21 cellular contexts compared by ENCODE assay signal in the genomic region with DNA sequence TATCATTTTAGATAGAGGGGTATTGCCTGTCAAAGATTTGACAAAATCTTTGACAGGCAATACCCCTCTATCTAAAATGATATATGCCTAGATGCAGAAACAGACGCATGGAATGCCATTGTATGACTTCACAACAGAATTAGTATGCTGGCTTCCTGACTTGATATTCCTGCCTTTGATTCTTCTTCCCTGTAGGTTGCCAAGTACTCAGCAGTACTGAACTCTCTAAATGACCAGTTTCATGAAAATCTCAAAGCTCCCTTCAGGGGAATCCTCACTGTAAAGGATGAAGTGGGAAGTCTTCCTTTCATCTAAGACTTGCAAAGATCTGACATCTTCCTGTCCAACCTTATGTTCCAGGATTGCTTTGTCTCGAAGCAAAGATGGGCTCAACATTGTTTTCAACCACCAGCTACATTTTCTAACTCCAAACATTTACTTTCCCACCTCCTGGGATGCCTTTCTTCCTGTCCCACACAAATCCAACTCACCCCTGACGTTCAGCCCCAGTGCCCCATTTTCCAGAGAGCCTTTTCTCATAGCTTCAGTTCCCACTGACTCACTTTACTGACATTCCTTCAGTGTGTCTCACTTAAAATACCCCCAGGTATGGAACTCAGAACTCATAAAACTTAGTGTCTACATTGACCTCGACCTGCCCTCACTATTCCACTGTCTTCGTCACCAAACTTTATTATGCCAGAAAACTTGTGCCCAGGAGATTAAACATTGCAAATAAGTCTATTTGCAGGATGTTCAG.
DNase-seq lines count a peak whose midpoint lies in the region; ATAC-seq, FAIRE-seq and TF ChIP-seq lines count a peak whose summit lies in the region.
"Had no signal": no experiment of that assay in that cellular context is flagged by ENCODE, and none has a peak within 500 bp of the region (broad histone marks: within the 10 kb centered on the region; RNA-seq: fewer than 3 reads in every experiment).

No MANE protein-coding gene starts in this region.

- DNase-seq in AG09309 (ENCODE audit: low read depth) = peak; percentile 17
- peak; percentile 1 for DNase-seq in LHCN-M2 (ENCODE audit: low read depth)
- peak; percentile 17 for DNase-seq in astrocyte of the hippocampus (ENCODE audit: low read depth, low spot score)
- peak; percentile 81 for DNase-seq in kidney epithelial cell (ENCODE audit: low read depth)
- no peak for DNase-seq in activated CD8-positive, alpha-beta memory T cell treated with anti-CD3 and anti-CD28 coated beads for 24 hours
- DNase-seq in activated CD4-positive, alpha-beta T cell treated with anti-CD3 and anti-CD28 coated beads, Interleukin-2, amount 10 ng/mL, durations not matched to agents 24 days and 14 days = no peak
- DNase-seq in H54 (ENCODE audit: insufficient read length, low spot score) = no peak
- DNase-seq: activated CD4-positive, alpha-beta T cell treated with anti-CD3 and anti-CD28 coated beads, Interleukin-2, amount 50 U/mL, for 48 hours; activated effector memory CD4-positive, alpha-beta T cell treated with anti-CD3 and anti-CD28 coated beads, Interleukin-2, amount 50 U/mL, for 16 hours; mucosa of descending colon; MV-4-11; NCI-H345; nephron progenitor cell; PC-9; right lobe of liver had no signal

- TF ChIP-seq POLR2A in H54 (IDR thresholded peaks at IDR 0.05; ENCODE audit: low read depth, low read length) = no peak

- H3K4me1 Mint-ChIP-seq in activated CD4-positive, alpha-beta T cell treated with anti-CD3 and anti-CD28 coated beads, Interleukin-2, amount 10 ng/mL, durations not matched to agents 24 days and 14 days = no peaks in the 10 kb centered on the region
- H3K4me1 Mint-ChIP-seq: nephron progenitor cell had no signal

- FAIRE-seq in H54 (lab: Jason Lieb, UNC) = no peak
- FAIRE-seq: endometrium, K562 had no signal

- H3K4me3 ChIP-seq in AG09309 (ENCODE audit: control insufficient read depth, low read depth, low read length) = no peak overlapping the region
- H3K4me3 ChIP-seq in kidney epithelial cell (ENCODE audit: low read depth, low read length) = no peak overlapping the region
- H3K4me3 ChIP-seq: cardiac muscle cell, K562, mucosa of descending colon, PC-9, right lobe of liver, SK-N-MC had no signal

- no peak overlapping the region for H3K27ac Mint-ChIP-seq in activated CD4-positive, alpha-beta T cell treated with anti-CD3 and anti-CD28 coated beads, Interleukin-2, amount 10 ng/mL, durations not matched to agents 24 days and 14 days
- H3K27ac Mint-ChIP-seq: nephron progenitor cell had no signal

- peaks cover 2% of the 10 kb centered on the region for H3K27me3 Mint-ChIP-seq in activated CD4-positive, alpha-beta T cell treated with anti-CD3 and anti-CD28 coated beads, Interleukin-2, amount 10 ng/mL, durations not matched to agents 24 days and 14 days

- H3K9me3 Mint-ChIP-seq in activated CD4-positive, alpha-beta T cell treated with anti-CD3 and anti-CD28 coated beads, Interleukin-2, amount 10 ng/mL, durations not matched to agents 24 days and 14 days = no peaks in the 10 kb centered on the region
- H3K9me3 Mint-ChIP-seq: nephron progenitor cell had no signal

- intact Hi-C loops in activated CD4-positive, alpha-beta T cell treated with anti-CD3 and anti-CD28 coated beads, Interleukin-2, amount 10 ng/mL, durations not matched to agents 24 days and 14 days (cut with micrococcal nuclease) = no loop called here

- no peak overlapping the region for H3K4me3 Mint-ChIP-seq in activated CD4-positive, alpha-beta T cell treated with anti-CD3 and anti-CD28 coated beads, Interleukin-2, amount 10 ng/mL, durations not matched to agents 24 days and 14 days
- H3K4me3 Mint-ChIP-seq: nephron progenitor cell had no signal

- TF ChIP-seq CTCF in AG09309 (IDR thresholded peaks at IDR 0.05; ENCODE audit: control insufficient read depth, insufficient read depth, low read depth, low read length, missing control alignments) (no peak), kidney epithelial cell (IDR thresholded peaks at IDR 0.05; ENCODE audit: insufficient read depth, low read length, poor library complexity, severe bottlenecking) (no peak)

- H3K36me3 Mint-ChIP-seq in activated CD4-positive, alpha-beta T cell treated with anti-CD3 and anti-CD28 coated beads, Interleukin-2, amount 10 ng/mL, durations not matched to agents 24 days and 14 days (ENCODE audit: low read depth) = no peaks in the 10 kb centered on the region

- ATAC-seq in GM18870 (IDR thresholded peaks at IDR 0.05; ENCODE audit: unreplicated experiment) = no peak
- ATAC-seq: HCT116, K562, mucosa of descending colon, right lobe of liver had no signal

- H3K36me3 ChIP-seq in kidney epithelial cell (ENCODE audit: control insufficient read depth, insufficient read depth, low read length) = no peaks in the 10 kb centered on the region
- H3K36me3 ChIP-seq: cardiac muscle cell, right lobe of liver had no signal

- H3K27me3 ChIP-seq in kidney epithelial cell (ENCODE audit: control insufficient read depth, insufficient read depth, low read length) = no peaks in the 10 kb centered on the region
- H3K27me3 ChIP-seq: cardiac muscle cell had no signal

Comparison
In these comparisons a context has a peak if more than half of its experiments do, and no peak if none do; other contexts are left out.
1. DNase-seq: peak in AG09309 (single experiment), LHCN-M2 (single experiment), astrocyte of the hippocampus (single experiment) and kidney epithelial cell (single experiment); none in activated CD8-positive, alpha-beta memory T cell treated with anti-CD3 and anti-CD28 coated beads for 24 hours (single experiment), activated CD4-positive, alpha-beta T cell treated with anti-CD3 and anti-CD28 coated beads, Interleukin-2, amount 10 ng/mL, durations not matched to agents 24 days and 14 days (single experiment) and H54 (single experiment).